ENCODE assay signal across 29 cellular contexts in genomic region chr2:19576411-19576810, GRCh38.
A peak's percentile ranks its signal among the peaks of the same experiment; 100 is the strongest.
DNase-seq lines count a peak whose midpoint lies in the region; ATAC-seq, FAIRE-seq and TF ChIP-seq lines count a peak whose summit lies in the region.
"Had no signal": no experiment of that assay in that cellular context is flagged by ENCODE, and none has a peak within 500 bp of the region (broad histone marks: within the 10 kb centered on the region; RNA-seq: fewer than 3 reads in every experiment).

No MANE protein-coding gene starts in this region.

- H4K20me1 ChIP-seq in PC-9 (ENCODE audit: insufficient read depth) (no peaks in the 10 kb centered on the region), endothelial cell of umbilical vein (replicated peaks; ENCODE audit: control insufficient read depth, extremely low read depth, insufficient read depth, low read length) (no peaks in the 10 kb centered on the region), HepG2 (ENCODE audit: insufficient read depth, low read length) (no peaks in the 10 kb centered on the region)
- H4K20me1 ChIP-seq: BLaER1 treated with 17β-estradiol and CSF1 and Interleukin-3, amounts not matched to agents 10 nM and 100 nM had no signal

- H2AFZ ChIP-seq in PC-9 (no peak overlapping the region), endothelial cell of umbilical vein (ENCODE audit: low read depth, low read length) (no peak overlapping the region), HepG2 (ENCODE audit: low read length) (no peak overlapping the region)

- no peak for ATAC-seq in HepG2
- no peak for ATAC-seq in naive thymus-derived CD4-positive, alpha-beta T cell
- ATAC-seq: activated naive CD8-positive, alpha-beta T cell treated with anti-CD3 and anti-CD28 coated beads, Interleukin-2, amount 50 U/mL, for 24 hours; natural killer cell treated with Interleukin-12 subunit alpha and Interleukin-12 subunit beta and Interleukin-15 and Interleukin-18, amount 100 ng/mL, for 72 hours; psoas muscle had no signal

- no peaks in the 10 kb centered on the region for H3K27me3 ChIP-seq in PC-9 (ENCODE audit: insufficient read depth, low read depth)
- no peaks in the 10 kb centered on the region for H3K27me3 ChIP-seq in endothelial cell of umbilical vein (ENCODE audit: control insufficient read depth in 2 of 2, insufficient read depth in 2 of 2, low read length in 2 of 2)
- peaks cover 0 to under 1% of the 10 kb centered on the region in 2 experiments; a peak in 1 of 5 replicates for H3K27me3 ChIP-seq in HepG2 (ENCODE audit: control insufficient read depth in 1 of 2, insufficient read depth in 2 of 2, low read length in 2 of 2)
- H3K27me3 ChIP-seq in naive thymus-derived CD4-positive, alpha-beta T cell (ENCODE audit: control insufficient read depth in 2 of 2, insufficient read depth in 2 of 2, low read length in 2 of 2) = no peaks in the 10 kb centered on the region
- H3K27me3 ChIP-seq: BLaER1 treated with 17β-estradiol and CSF1 and Interleukin-3, amounts not matched to agents 10 nM and 100 nM; transverse colon had no signal

- TF ChIP-seq EP300 in HepG2 (IDR thresholded peaks at IDR 0.05; ENCODE audit: low read depth in 2 of 2, low read length in 2 of 2) (peak in 1 of 2 experiments; percentile 9; a peak in 1 of 4 replicates), HepG2 (CRISPR knock-in tag; IDR thresholded peaks at IDR 0.05; ENCODE audit: borderline replicate concordance) (no peak)

- H3K36me3 Mint-ChIP-seq in naive thymus-derived CD4-positive, alpha-beta T cell = no peaks in the 10 kb centered on the region
- no peaks in the 10 kb centered on the region for H3K36me3 Mint-ChIP-seq in activated naive CD4-positive, alpha-beta T cell treated with anti-CD3 and anti-CD28 coated beads, Interleukin-2, amount 10 ng/mL, durations not matched to agents 7 days and 5 days
- H3K36me3 Mint-ChIP-seq: natural killer cell treated with Interleukin-12 subunit alpha and Interleukin-12 subunit beta and Interleukin-15 and Interleukin-18, amount 100 ng/mL, for 72 hours had no signal

- DNase-seq in HPDE6-E6E7 (ENCODE audit: extremely low spot score) (peak; percentile 53), PC-9 (peak in 1 of 2 experiments; percentile 92), endothelial cell of umbilical vein (ENCODE audit: low read depth, low spot score) (peak; percentile 13), HepG2 (ENCODE audit: low spot score) (no peak), GM19240 (ENCODE audit: insufficient read length, low spot score) (no peak), NCI-H146 (lab: John Stamatoyannopoulos, UW) (no peak)
- no peak for DNase-seq in naive thymus-derived CD4-positive, alpha-beta T cell
- DNase-seq in activated naive CD4-positive, alpha-beta T cell treated with anti-CD3 and anti-CD28 coated beads, Interleukin-2, amount 10 ng/mL, durations not matched to agents 7 days and 5 days = no peak
- DNase-seq: activated CD4-positive, alpha-beta T cell treated with anti-CD3 and anti-CD28 coated beads, Interleukin-2, amount 50 U/mL, for 48 hours; activated CD4-positive, CD25-positive, alpha-beta regulatory T cell treated with anti-CD3 and anti-CD28 coated beads, Interleukin-2, amount 50 U/mL, for 72 hours; activated gamma-delta T cell treated with Interleukin-2 at 50 U/mL for 16 hours; activated naive CD8-positive, alpha-beta T cell treated with anti-CD3 and anti-CD28 coated beads, Interleukin-2, amount 50 U/mL, for 24 hours; activated T-cell treated with anti-CD3 and anti-CD28 coated beads, Interleukin-2, amount 50 U/mL, for 48 hours; cerebellar nuclear complex; DMS79 treated with DMSO at 0.1 percent for 48 hours; dorsolateral prefrontal cortex; HCEC 1CT; head of caudate nucleus; NCI-H2081 treated with DMSO at 0.1 percent for 48 hours; NCI-H345; psoas muscle; stimulated activated CD4-positive, alpha-beta T cell treated with anti-CD3 and anti-CD28 coated beads, Interleukin-4, amount 100 ng/mL, for 24 hours; T-helper 2 cell; transverse colon had no signal

- no peak for TF ChIP-seq POLR2A in endothelial cell of umbilical vein (IDR thresholded peaks at IDR 0.05; ENCODE audit: low read depth, low read length)
- TF ChIP-seq POLR2A in HepG2 (IDR thresholded peaks at IDR 0.05; ENCODE audit: insufficient read depth in 1 of 2, low read depth in 2 of 2, low read length in 2 of 2) = no peak

- H3K9me3 Mint-ChIP-seq in naive thymus-derived CD4-positive, alpha-beta T cell = peaks cover 0 to 8% (median 0%) of the 10 kb centered on the region in 11 donors
- H3K9me3 Mint-ChIP-seq in activated naive CD4-positive, alpha-beta T cell treated with anti-CD3 and anti-CD28 coated beads, Interleukin-2, amount 10 ng/mL, durations not matched to agents 7 days and 5 days = no peaks in the 10 kb centered on the region
- H3K9me3 Mint-ChIP-seq: activated naive CD8-positive, alpha-beta T cell treated with anti-CD3 and anti-CD28 coated beads, Interleukin-2, amount 50 U/mL, for 24 hours; natural killer cell treated with Interleukin-12 subunit alpha and Interleukin-12 subunit beta and Interleukin-15 and Interleukin-18, amount 100 ng/mL, for 72 hours had no signal

- TF ChIP-seq CTCF in PC-9 (conservative IDR thresholded peaks at IDR 0.05) (no peak), endothelial cell of umbilical vein (IDR thresholded peaks at IDR 0.05; ENCODE audit: extremely low read depth in 1 of 2, insufficient read depth in 1 of 2, low read depth in 1 of 2, low read length in 2 of 2) (no peak), HepG2 (CRISPR knock-in tag; IDR thresholded peaks at IDR 0.05) (no peak)

- no peak overlapping the region for H3K27ac Mint-ChIP-seq in naive thymus-derived CD4-positive, alpha-beta T cell
- no peak overlapping the region for H3K27ac Mint-ChIP-seq in activated naive CD4-positive, alpha-beta T cell treated with anti-CD3 and anti-CD28 coated beads, Interleukin-2, amount 10 ng/mL, durations not matched to agents 7 days and 5 days
- H3K27ac Mint-ChIP-seq: activated naive CD8-positive, alpha-beta T cell treated with anti-CD3 and anti-CD28 coated beads, Interleukin-2, amount 50 U/mL, for 24 hours; natural killer cell treated with Interleukin-12 subunit alpha and Interleukin-12 subunit beta and Interleukin-15 and Interleukin-18, amount 100 ng/mL, for 72 hours had no signal

- FAIRE-seq in endothelial cell of umbilical vein (lab: Jason Lieb, UNC) (no peak), HepG2 (lab: Jason Lieb, UNC) (no peak)
- FAIRE-seq: endometrium, islet of Langerhans had no signal

- H3K4me3 Mint-ChIP-seq in naive thymus-derived CD4-positive, alpha-beta T cell = no peak overlapping the region
- H3K4me3 Mint-ChIP-seq in activated naive CD4-positive, alpha-beta T cell treated with anti-CD3 and anti-CD28 coated beads, Interleukin-2, amount 10 ng/mL, durations not matched to agents 7 days and 5 days = no peak overlapping the region
- H3K4me3 Mint-ChIP-seq: activated naive CD8-positive, alpha-beta T cell treated with anti-CD3 and anti-CD28 coated beads, Interleukin-2, amount 50 U/mL, for 24 hours; natural killer cell treated with Interleukin-12 subunit alpha and Interleukin-12 subunit beta and Interleukin-15 and Interleukin-18, amount 100 ng/mL, for 72 hours had no signal

- H3K36me3 ChIP-seq in PC-9 (ENCODE audit: low read depth) (no peaks in the 10 kb centered on the region), endothelial cell of umbilical vein (ENCODE audit: control insufficient read depth in 2 of 2, extremely low read depth in 1 of 2, insufficient read depth in 2 of 2, low read length in 2 of 2) (no peaks in the 10 kb centered on the region), HepG2 (replicated peaks in 1 of 2; ENCODE audit: control insufficient read depth in 1 of 2, insufficient read depth in 2 of 2, low read length in 2 of 2) (no peaks in the 10 kb centered on the region)
- H3K36me3 ChIP-seq in naive thymus-derived CD4-positive, alpha-beta T cell (ENCODE audit: control insufficient read depth in 2 of 3, insufficient read depth in 3 of 3, low read length in 3 of 3) = no peaks in the 10 kb centered on the region
- H3K36me3 ChIP-seq: BLaER1 treated with 17β-estradiol and CSF1 and Interleukin-3, amounts not matched to agents 10 nM and 100 nM; transverse colon had no signal

- intact Hi-C loops in PC-9 (cut with micrococcal nuclease; ENCODE audit: unreplicated experiment) = no loop called here
- intact Hi-C loops in endothelial cell of umbilical vein (cut with micrococcal nuclease) = loop anchor here (10.0 kb wide), 1 partner anchor 168 kb away; no protein-coding TSS in a partner anchor
- intact Hi-C loops in HepG2 (cut with micrococcal nuclease; ENCODE audit: unreplicated experiment) = no loop called here
- intact Hi-C loops in naive thymus-derived CD4-positive, alpha-beta T cell (cut with micrococcal nuclease) = no loop called here

- in situ Hi-C loops in HepG2 (cut with HindIII; ENCODE audit: extremely low pct_ligation_motif_present, low pct_unique_long_range_greater_than_20kb) = loop anchor here (10.0 kb wide), 1 partner anchor 212 kb away; no protein-coding TSS in a partner anchor

- H3K4me1 Mint-ChIP-seq in naive thymus-derived CD4-positive, alpha-beta T cell = no peaks in the 10 kb centered on the region
- no peaks in the 10 kb centered on the region for H3K4me1 Mint-ChIP-seq in activated naive CD4-positive, alpha-beta T cell treated with anti-CD3 and anti-CD28 coated beads, Interleukin-2, amount 10 ng/mL, durations not matched to agents 7 days and 5 days
- H3K4me1 Mint-ChIP-seq: activated naive CD8-positive, alpha-beta T cell treated with anti-CD3 and anti-CD28 coated beads, Interleukin-2, amount 50 U/mL, for 24 hours had no signal

- H3K79me2 ChIP-seq in PC-9 (ENCODE audit: low read depth) (no peaks in the 10 kb centered on the region), endothelial cell of umbilical vein (ENCODE audit: control insufficient read depth, insufficient read depth, low read length) (no peaks in the 10 kb centered on the region), HepG2 (ENCODE audit: insufficient read depth, low read length) (no peaks in the 10 kb centered on the region)

- peaks cover 3 to 57% (median 38%) of the 10 kb centered on the region in 5 donors for H3K27me3 Mint-ChIP-seq in naive thymus-derived CD4-positive, alpha-beta T cell
- peaks cover 15% of the 10 kb centered on the region for H3K27me3 Mint-ChIP-seq in activated naive CD4-positive, alpha-beta T cell treated with anti-CD3 and anti-CD28 coated beads, Interleukin-2, amount 10 ng/mL, durations not matched to agents 7 days and 5 days

- no peaks in the 10 kb centered on the region for H3K9me1 ChIP-seq in endothelial cell of umbilical vein (replicated peaks; ENCODE audit: control insufficient read depth, extremely low read depth, insufficient read depth, low read length)

- POLR2A ChIA-PET in PC-9 (lab: Charles Lee; ENCODE audit: unreplicated experiment) (no interaction called here), endothelial cell of umbilical vein (lab: Charles Lee) (no interaction called here), HepG2 (lab: Yijun Ruan, JAX) (no interaction called here)
- POLR2A ChIA-PET in naive thymus-derived CD4-positive, alpha-beta T cell (lab: Charles Lee) = no interaction called here

- peak overlapping the region; percentile 47 for H3K4me2 ChIP-seq in PC-9
- no peak overlapping the region for H3K4me2 ChIP-seq in endothelial cell of umbilical vein (ENCODE audit: insufficient read depth, low read length)
- H3K4me2 ChIP-seq in HepG2 (ENCODE audit: low read depth, low read length) = no peak overlapping the region
- H3K4me2 ChIP-seq: BLaER1 treated with 17β-estradiol and CSF1 and Interleukin-3, amounts not matched to agents 10 nM and 100 nM had no signal

- no peaks in the 10 kb centered on the region for H3K9me2 ChIP-seq in PC-9 (ENCODE audit: insufficient read depth)

- H3K9me3 ChIP-seq in PC-9 (ENCODE audit: insufficient read depth, low read depth) (no peaks in the 10 kb centered on the region), endothelial cell of umbilical vein (replicated peaks; ENCODE audit: control insufficient read depth, insufficient read depth, low read length) (no peaks in the 10 kb centered on the region), HepG2 (ENCODE audit: low read length) (no peaks in the 10 kb centered on the region)
- no peaks in the 10 kb centered on the region for H3K9me3 ChIP-seq in naive thymus-derived CD4-positive, alpha-beta T cell (ENCODE audit: control insufficient read depth in 2 of 3, low read length in 3 of 3)
- H3K9me3 ChIP-seq: BLaER1 treated with 17β-estradiol and CSF1 and Interleukin-3, amounts not matched to agents 10 nM and 100 nM; psoas muscle; transverse colon had no signal

- dilution Hi-C loops in endothelial cell of umbilical vein (cut with MboI; ENCODE audit: extremely low pct_ligation_motif_present, low sequenced_read_pairs) = no loop called here

- CTCF ChIA-PET in PC-9 (lab: Charles Lee) = no interaction called here
- CTCF ChIA-PET in endothelial cell of umbilical vein (lab: Charles Lee) = no interaction called here
- CTCF ChIA-PET in HepG2 (lab: Yijun Ruan, JAX; ENCODE audit: low intra/inter-chr PET ratio, low total read pairs) = no interaction called here
- CTCF ChIA-PET in naive thymus-derived CD4-positive, alpha-beta T cell (lab: Charles Lee) = no interaction called here
- CTCF ChIA-PET in activated naive CD4-positive, alpha-beta T cell treated with anti-CD3 and anti-CD28 coated beads, Interleukin-2, amount 10 ng/mL, durations not matched to agents 7 days and 5 days (lab: Charles Lee) = no interaction called here

- H3K9ac ChIP-seq in endothelial cell of umbilical vein (replicated peaks; ENCODE audit: extremely low read depth, insufficient read depth, low read length) = no peak overlapping the region
- H3K9ac ChIP-seq in HepG2 (ENCODE audit: insufficient read depth, low read depth, low read length) = no peak overlapping the region
- H3K9ac ChIP-seq: BLaER1 treated with 17β-estradiol and CSF1 and Interleukin-3, amounts not matched to agents 10 nM and 100 nM had no signal

- 0% methylated on average over 3 of the region's 3 CpGs for whole genome bisulfite sequencing in HepG2 (ENCODE audit: low lambda C conversion rate)

- BruUV-seq in PC-9 (replicated peaks; lab: Mats Ljungman, UMichigan) (no TSS peak), endothelial cell of umbilical vein (replicated peaks; lab: Mats Ljungman, UMichigan) (no TSS peak), HepG2 (replicated peaks; lab: Mats Ljungman, UMichigan) (no TSS peak)

- peaks cover 46% of the 10 kb centered on the region for H3K4me1 ChIP-seq in PC-9 (replicated peaks; ENCODE audit: insufficient read depth)
- H3K4me1 ChIP-seq in endothelial cell of umbilical vein (ENCODE audit: control insufficient read depth, extremely low read depth, insufficient read depth, low read length) = peaks cover 6% of the 10 kb centered on the region
- H3K4me1 ChIP-seq in HepG2 (ENCODE audit: insufficient read depth, low read length) = no peaks in the 10 kb centered on the region
- no peaks in the 10 kb centered on the region for H3K4me1 ChIP-seq in naive thymus-derived CD4-positive, alpha-beta T cell (ENCODE audit: control insufficient read depth in 2 of 2, insufficient read depth in 2 of 2, low read length in 2 of 2)

- H3K27ac ChIP-seq in PC-9 (peak overlapping the region; percentile 78), endothelial cell of umbilical vein (ENCODE audit: insufficient read depth, low read depth, low read length) (no peak overlapping the region), HepG2 (ENCODE audit: extremely low read length, insufficient read depth, low read length) (no peak overlapping the region)
- no peak overlapping the region for H3K27ac ChIP-seq in naive thymus-derived CD4-positive, alpha-beta T cell (ENCODE audit: low read depth, low read length)
- H3K27ac ChIP-seq: BLaER1 treated with 17β-estradiol and CSF1 and Interleukin-3, amounts not matched to agents 10 nM and 100 nM; dorsolateral prefrontal cortex; HL-60; psoas muscle; transverse colon had no signal

- H3K4me3 ChIP-seq in PC-9 (no peak overlapping the region), endothelial cell of umbilical vein (replicated peaks in 1 of 3; ENCODE audit: insufficient read depth in 1 of 3, low read depth in 1 of 3, low read length in 3 of 3) (no peak overlapping the region), HepG2 (replicated peaks in 1 of 3; ENCODE audit: insufficient read depth in 1 of 3, low read depth in 2 of 3, low read length in 3 of 3) (no peak overlapping the region)
- H3K4me3 ChIP-seq in naive thymus-derived CD4-positive, alpha-beta T cell (ENCODE audit: low read length) = no peak overlapping the region
- H3K4me3 ChIP-seq: BLaER1 treated with 17β-estradiol and CSF1 and Interleukin-3, amounts not matched to agents 10 nM and 100 nM; dorsolateral prefrontal cortex; psoas muscle; transverse colon had no signal

- TF ChIP-seq RAD21 in HepG2 (CRISPR knock-in tag; IDR thresholded peaks at IDR 0.05) = no peak

- H3F3A ChIP-seq in PC-9 (ENCODE audit: insufficient read depth, low read depth) = peaks cover 32% of the 10 kb centered on the region

Comparison
In these comparisons a context has a peak if more than half of its experiments do, and no peak if none do; other contexts are left out.
1. DNase-seq: peak in HPDE6-E6E7 (single experiment) and endothelial cell of umbilical vein (single experiment); none in HepG2 (single experiment), GM19240 (single experiment), naive thymus-derived CD4-positive, alpha-beta T cell (0 of 9), activated naive CD4-positive, alpha-beta T cell treated with anti-CD3 and anti-CD28 coated beads, Interleukin-2, amount 10 ng/mL, durations not matched to agents 7 days and 5 days (single experiment) and NCI-H146 (single experiment).